24 cellular contexts compared by ENCODE assay signal in the genomic region with DNA sequence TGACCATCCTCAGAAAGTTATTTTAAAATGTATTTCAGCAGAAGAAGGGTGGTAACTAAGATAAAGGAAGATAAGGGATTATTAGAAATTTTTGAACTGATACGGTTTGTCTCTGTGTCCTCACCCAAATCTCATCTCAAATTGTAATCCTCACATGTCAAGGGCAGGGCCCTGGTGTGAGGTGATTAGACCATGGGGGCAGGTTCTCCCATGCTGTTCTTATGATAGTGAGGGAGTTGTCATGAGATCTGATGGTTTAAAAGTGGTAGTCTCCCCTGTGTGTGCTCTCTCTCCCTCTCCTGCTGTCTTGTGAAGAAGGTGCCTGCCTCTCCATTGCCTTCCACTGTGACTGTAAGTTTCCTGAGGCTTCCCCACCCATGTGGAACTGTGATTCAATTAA.
"Had no signal": no experiment of that assay in that cellular context is flagged by ENCODE, and none has a peak within 500 bp of the region (broad histone marks: within the 10 kb centered on the region; RNA-seq: fewer than 3 reads in every experiment).

No MANE protein-coding gene starts in this region.

- H3K27me3 Mint-ChIP-seq: activated naive CD8-positive, alpha-beta T cell treated with anti-CD3 and anti-CD28 coated beads for 36 hours; brain; naive B cell had no signal

- H3K4me3 Mint-ChIP-seq: activated B cell treated with CpG ODN at 0.5 μM for 24 hours; activated naive CD8-positive, alpha-beta T cell treated with anti-CD3 and anti-CD28 coated beads for 36 hours; activated T-helper 1 cell treated with anti-CD3 and anti-CD28 coated beads, Interleukin-12 subunit alpha, Interleukin-12 subunit beta, Interleukin-2, Interleukin-4 antibody, amounts not matched to agents 30 ng/mL and 10 ng/mL and 1 ng/mL, durations not matched to agents 14 hours and 24 hours and 36 hours; brain; mesothelial cell of epicardium; naive B cell; neural crest cell had no signal

- H3K36me3 Mint-ChIP-seq: naive B cell had no signal

- H3K4me1 Mint-ChIP-seq: activated B cell treated with CpG ODN at 0.5 μM for 24 hours, naive B cell had no signal

- DNase-seq: activated B cell treated with CpG ODN at 0.5 μM for 24 hours; activated CD4-positive, alpha-beta T cell treated with anti-CD3 and anti-CD28 coated beads, Interleukin-2, amount 50 U/mL, for 1 hour; activated gamma-delta T cell; activated naive CD8-positive, alpha-beta T cell treated with anti-CD3 and anti-CD28 coated beads for 36 hours; activated T-cell treated with anti-CD3 and anti-CD28 coated beads for 4 hours; foreskin fibroblast; head of caudate nucleus; hippocampal formation; left cardiac atrium; mammary epithelial cell; naive B cell; nucleus accumbens; psoas muscle; stimulated activated CD4-positive, alpha-beta T cell treated with anti-CD3 and anti-CD28 coated beads, Interleukin-1b, Interleukin-23, amount 100 ng/mL, for 48 hours; stimulated activated naive CD4-positive, alpha-beta T cell; SW 1271; T-helper 2 cell; tibial artery; upper lobe of right lung had no signal

- ATAC-seq: esophagus mucosa, left cardiac atrium, psoas muscle, upper lobe of right lung had no signal

- H3K27ac Mint-ChIP-seq: activated B cell treated with CpG ODN at 0.5 μM for 24 hours; activated naive CD8-positive, alpha-beta T cell treated with anti-CD3 and anti-CD28 coated beads for 36 hours; activated T-helper 1 cell treated with anti-CD3 and anti-CD28 coated beads, Interleukin-12 subunit alpha, Interleukin-12 subunit beta, Interleukin-2, Interleukin-4 antibody, amounts not matched to agents 30 ng/mL and 10 ng/mL and 1 ng/mL, durations not matched to agents 14 hours and 24 hours and 36 hours; brain; mesothelial cell of epicardium had no signal

- H3K9me3 Mint-ChIP-seq: activated B cell treated with CpG ODN at 0.5 μM for 24 hours, mesothelial cell of epicardium, neural crest cell had no signal
